Comparison of ENCODE assay signal across 14 cellular contexts in genomic region chr12:73950506-73950905, GRCh38.
A peak's percentile ranks its signal among the peaks of the same experiment; 100 is the strongest.
DNase-seq lines count a peak whose midpoint lies in the region; ATAC-seq and TF ChIP-seq lines count a peak whose summit lies in the region.
"Had no signal": no experiment of that assay in that cellular context is flagged by ENCODE, and none has a peak within 500 bp of the region (broad histone marks: within the 10 kb centered on the region; RNA-seq: fewer than 3 reads in every experiment).

No MANE protein-coding gene starts in this region.

- 33 to 75% methylated on average over 1 of the region's 1 CpG for WGBS in endodermal cell (ENCODE audit: insufficient coverage in 1 of 2, insufficient read length in 1 of 2), 2 experiments

- peaks cover 20% of the 10 kb centered on the region for H3K4me1 Mint-ChIP-seq in GM23338
- H3K4me1 Mint-ChIP-seq in endodermal cell = peaks cover 32% of the 10 kb centered on the region
- H3K4me1 Mint-ChIP-seq: CD4-positive, alpha-beta memory T cell had no signal

- H3K36me3 Mint-ChIP-seq in GM23338 (ENCODE audit: low read depth) (no peaks in the 10 kb centered on the region), endodermal cell (ENCODE audit: low read depth) (no peaks in the 10 kb centered on the region)
- H3K36me3 Mint-ChIP-seq: CD4-positive, alpha-beta memory T cell had no signal

- intact Hi-C loops in OCI-LY7 (cut with micrococcal nuclease; ENCODE audit: unreplicated experiment) = loop anchor here (5.0 kb wide), 1 partner anchor 587 kb away; the partner anchor contains the start of gene ATXN7L3B

- H3K9ac ChIP-seq in endodermal cell (ENCODE audit: extremely low read depth, low read length, poor library complexity, severe bottlenecking) = no peak overlapping the region

- H3K4me3 ChIP-seq in GM23338 (no peak overlapping the region), OCI-LY7 (ENCODE audit: low read depth, low read length, poor library complexity, severe bottlenecking) (no peak overlapping the region), endodermal cell (ENCODE audit: low read length) (no peak overlapping the region)
- H3K4me3 ChIP-seq: GM12878 had no signal

- POLR2A ChIA-PET in OCI-LY7 (lab: Charles Lee) = interaction anchor here (0.7 to 1.3 kb wide), 3 partner anchors 11 to 1701 kb away, joined by 3 read pairs; no protein-coding TSS in a partner anchor

- no peaks in the 10 kb centered on the region for H3K9me3 Mint-ChIP-seq in GM23338
- H3K9me3 Mint-ChIP-seq in endodermal cell = no peaks in the 10 kb centered on the region

- H4K20me1 ChIP-seq in GM23338 (replicated peaks; ENCODE audit: insufficient read depth) = no peaks in the 10 kb centered on the region
- no peaks in the 10 kb centered on the region for H4K20me1 ChIP-seq in OCI-LY7 (ENCODE audit: insufficient read depth, low read length)

- H3K36me3 ChIP-seq in GM23338 (ENCODE audit: insufficient read depth) (no peaks in the 10 kb centered on the region), OCI-LY7 (ENCODE audit: insufficient read depth, low read length) (no peaks in the 10 kb centered on the region), endodermal cell (ENCODE audit: control insufficient read depth, insufficient read depth, low read length) (no peaks in the 10 kb centered on the region)
- H3K36me3 ChIP-seq: BE2C had no signal

- H3K9me3 ChIP-seq in OCI-LY7 (ENCODE audit: low read length) = no peaks in the 10 kb centered on the region
- H3K9me3 ChIP-seq in endodermal cell (ENCODE audit: control insufficient read depth, low read length) = no peaks in the 10 kb centered on the region
- H3K9me3 ChIP-seq: BE2C had no signal

- H3K79me2 ChIP-seq in GM23338 (replicated peaks; ENCODE audit: insufficient read depth) = no peaks in the 10 kb centered on the region
- H3K79me2 ChIP-seq in OCI-LY7 (ENCODE audit: insufficient read depth, low read depth, low read length) = no peaks in the 10 kb centered on the region

- CTCF ChIA-PET in OCI-LY7 (lab: Charles Lee; ENCODE audit: unreplicated experiment) = no interaction called here

- BruUV-seq in OCI-LY7 (replicated peaks; lab: Mats Ljungman, UMichigan) = no TSS peak

- DNase-seq in GM23338 (ENCODE audit: low spot score) (no peak), OCI-LY7 (ENCODE audit: low spot score) (no peak), kidney tubule cell (ENCODE audit: low spot score) (peak; percentile 2), pons (ENCODE audit: low spot score) (peak; percentile 70), T1000 (lab: John Stamatoyannopoulos, UW) (no peak), endodermal cell (no peak)
- DNase-seq: BE2C; CD4-positive, alpha-beta memory T cell; DND-41; GDM1; HCEC 1CT; SHP77 treated with DMSO at 0.1 percent for 48 hours had no signal

- H3K9me2 ChIP-seq in GM23338 (ENCODE audit: insufficient read depth) (no peaks in the 10 kb centered on the region), OCI-LY7 (ENCODE audit: insufficient read depth, low read length) (no peaks in the 10 kb centered on the region)

- no peak for TF ChIP-seq CTCF in GM23338 (conservative IDR thresholded peaks at IDR 0.05; ENCODE audit: low read depth in 2 of 2)
- TF ChIP-seq CTCF in OCI-LY7 (conservative IDR thresholded peaks at IDR 0.05; ENCODE audit: low read length) = no peak
- TF ChIP-seq CTCF in endodermal cell (conservative IDR thresholded peaks at IDR 0.05) = no peak

- no peak overlapping the region for H3K27ac ChIP-seq in GM23338 (ENCODE audit: low read depth)
- H3K27ac ChIP-seq in OCI-LY7 (ENCODE audit: low read depth, low read length, poor library complexity, severe bottlenecking) = no peak overlapping the region
- no peak overlapping the region for H3K27ac ChIP-seq in endodermal cell (ENCODE audit: low read depth, low read length)

- no peak overlapping the region for H3K27ac Mint-ChIP-seq in GM23338
- no peak overlapping the region for H3K27ac Mint-ChIP-seq in endodermal cell
- H3K27ac Mint-ChIP-seq: CD4-positive, alpha-beta memory T cell had no signal

- H3K4me3 Mint-ChIP-seq in GM23338 = no peak overlapping the region
- H3K4me3 Mint-ChIP-seq in endodermal cell = no peak overlapping the region
- H3K4me3 Mint-ChIP-seq: CD4-positive, alpha-beta memory T cell had no signal

- no peaks in the 10 kb centered on the region for H3F3A ChIP-seq in GM23338 (replicated peaks; ENCODE audit: low read depth)

- no peaks in the 10 kb centered on the region for H3K27me3 ChIP-seq in GM23338 (ENCODE audit: insufficient read depth)
- no peaks in the 10 kb centered on the region for H3K27me3 ChIP-seq in endodermal cell (ENCODE audit: control insufficient read depth, insufficient read depth, low read length, poor library complexity, severe bottlenecking)
- H3K27me3 ChIP-seq: BE2C had no signal

- H2AFZ ChIP-seq in GM23338 (0 out of 2 replicates have a peak overlapping the region, but pooled peaks have one; percentile 24), OCI-LY7 (ENCODE audit: low read length) (peak overlapping the region; percentile 67; the same call in 1 of the 2 replicates)

- ATAC-seq in GM23338 (no peak), HG03159 (IDR thresholded peaks at IDR 0.05; ENCODE audit: unreplicated experiment) (no peak)
- ATAC-seq: GM12878 had no signal

- no peaks in the 10 kb centered on the region for H3K4me1 ChIP-seq in GM23338 (ENCODE audit: insufficient read depth)
- peaks cover 20% of the 10 kb centered on the region for H3K4me1 ChIP-seq in OCI-LY7 (ENCODE audit: insufficient read depth, low read length, poor library complexity, severe bottlenecking)
- H3K4me1 ChIP-seq in endodermal cell (ENCODE audit: control insufficient read depth, insufficient read depth, low read length) = peaks cover 8% of the 10 kb centered on the region
- H3K4me1 ChIP-seq: BE2C had no signal

- H3K27me3 Mint-ChIP-seq in GM23338 (ENCODE audit: insufficient read depth, low read depth, poor library complexity) (peaks cover 2% of the 10 kb centered on the region), endodermal cell (ENCODE audit: insufficient read depth) (no peaks in the 10 kb centered on the region)
- H3K27me3 Mint-ChIP-seq: CD4-positive, alpha-beta memory T cell had no signal

- H3K4me2 ChIP-seq in GM23338 (no peak overlapping the region), OCI-LY7 (ENCODE audit: low read length) (peak overlapping the region; percentile 59; the same call in 1 of the 2 replicates)

TF ChIP-seq in GM23338, 12 proteins besides CTCF, POLR2A, EP300 and RAD21 (continues in another document):
- TF ChIP-seq EZH2phosphoT487 (IDR thresholded peaks at IDR 0.05; ENCODE audit: unreplicated experiment) = no peak
- TF ChIP-seq REST (IDR thresholded peaks at IDR 0.05; ENCODE audit: unreplicated experiment) = no peak

Comparison
In these comparisons a context has a peak if more than half of its experiments do, and no peak if none do; other contexts are left out.
1. DNase-seq: peak in kidney tubule cell (single experiment) and pons (single experiment); none in GM23338 (single experiment), OCI-LY7 (single experiment), T1000 (single experiment) and endodermal cell (single experiment).